Comparison of ENCODE assay signal across 1 cellular context in genomic region chr3:170999737-171000242, GRCh38.
TF ChIP-seq lines count a peak whose summit lies in the region.

No MANE protein-coding gene starts in this region.

TF ChIP-seq in HepG2, 621 proteins besides CTCF, POLR2A, EP300 and RAD21 (continued from another document):
- TF ChIP-seq ZNF598 (CRISPR knock-in tag; IDR thresholded peaks at IDR 0.05; ENCODE audit: borderline replicate concordance): no peak
- no peak for TF ChIP-seq CSRNP2 (CRISPR knock-in tag; conservative IDR thresholded peaks at IDR 0.05; ENCODE audit: low read depth)
- TF ChIP-seq ZNF674 (CRISPR knock-in tag; IDR thresholded peaks at IDR 0.05; ENCODE audit: low read depth): no peak
- TF ChIP-seq TIGD3 (CRISPR knock-in tag; IDR thresholded peaks at IDR 0.05; ENCODE audit: borderline replicate concordance): no peak
- TF ChIP-seq ZNF704 (CRISPR knock-in tag; IDR thresholded peaks at IDR 0.05; ENCODE audit: borderline replicate concordance): no peak
- TF ChIP-seq FOXM1 (CRISPR knock-in tag; IDR thresholded peaks at IDR 0.05): no peak
- no peak for TF ChIP-seq HIVEP1 (CRISPR knock-in tag; IDR thresholded peaks at IDR 0.05)
- no peak for TF ChIP-seq MBNL3 (CRISPR knock-in tag; conservative IDR thresholded peaks at IDR 0.05)
- TF ChIP-seq HCFC1 (IDR thresholded peaks at IDR 0.05; ENCODE audit: low read depth, low read length): no peak
- TF ChIP-seq SALL2 (CRISPR knock-in tag; IDR thresholded peaks at IDR 0.05): no peak
- no peak for TF ChIP-seq ARNTL (CRISPR knock-in tag; IDR thresholded peaks at IDR 0.05)
- no peak for TF ChIP-seq BRCA1 (CRISPR knock-in tag; IDR thresholded peaks at IDR 0.05)
- no peak for TF ChIP-seq FOXA1 (IDR thresholded peaks at IDR 0.05)
- 0 out of 2 replicates have a peak, but pooled peaks have one; percentile 10 for TF ChIP-seq FOXA1 (CRISPR knock-in tag; IDR thresholded peaks at IDR 0.05)
- no peak for TF ChIP-seq ZNF329 (CRISPR knock-in tag; IDR thresholded peaks at IDR 0.05; ENCODE audit: low read depth)
- no peak for TF ChIP-seq ZFX (CRISPR knock-in tag; IDR thresholded peaks at IDR 0.05; ENCODE audit: low read depth)
- TF ChIP-seq SP4 (CRISPR knock-in tag; IDR thresholded peaks at IDR 0.05): no peak
- no peak for TF ChIP-seq ZNF44 (CRISPR knock-in tag; IDR thresholded peaks at IDR 0.05)
- no peak for TF ChIP-seq PTBP1 (IDR thresholded peaks at IDR 0.05; ENCODE audit: low read depth, low read length, poor library complexity, severe bottlenecking)
